ENCODE assay signal across 1 cellular context in genomic region chr2:53826587-53827397, GRCh38.
TF ChIP-seq lines count a peak whose summit lies in the region.

No MANE protein-coding gene starts in this region.

TF ChIP-seq in HepG2, 621 proteins besides CTCF, POLR2A, EP300 and RAD21 (continued from another document and continues in another):
- TF ChIP-seq, protein P1, sequence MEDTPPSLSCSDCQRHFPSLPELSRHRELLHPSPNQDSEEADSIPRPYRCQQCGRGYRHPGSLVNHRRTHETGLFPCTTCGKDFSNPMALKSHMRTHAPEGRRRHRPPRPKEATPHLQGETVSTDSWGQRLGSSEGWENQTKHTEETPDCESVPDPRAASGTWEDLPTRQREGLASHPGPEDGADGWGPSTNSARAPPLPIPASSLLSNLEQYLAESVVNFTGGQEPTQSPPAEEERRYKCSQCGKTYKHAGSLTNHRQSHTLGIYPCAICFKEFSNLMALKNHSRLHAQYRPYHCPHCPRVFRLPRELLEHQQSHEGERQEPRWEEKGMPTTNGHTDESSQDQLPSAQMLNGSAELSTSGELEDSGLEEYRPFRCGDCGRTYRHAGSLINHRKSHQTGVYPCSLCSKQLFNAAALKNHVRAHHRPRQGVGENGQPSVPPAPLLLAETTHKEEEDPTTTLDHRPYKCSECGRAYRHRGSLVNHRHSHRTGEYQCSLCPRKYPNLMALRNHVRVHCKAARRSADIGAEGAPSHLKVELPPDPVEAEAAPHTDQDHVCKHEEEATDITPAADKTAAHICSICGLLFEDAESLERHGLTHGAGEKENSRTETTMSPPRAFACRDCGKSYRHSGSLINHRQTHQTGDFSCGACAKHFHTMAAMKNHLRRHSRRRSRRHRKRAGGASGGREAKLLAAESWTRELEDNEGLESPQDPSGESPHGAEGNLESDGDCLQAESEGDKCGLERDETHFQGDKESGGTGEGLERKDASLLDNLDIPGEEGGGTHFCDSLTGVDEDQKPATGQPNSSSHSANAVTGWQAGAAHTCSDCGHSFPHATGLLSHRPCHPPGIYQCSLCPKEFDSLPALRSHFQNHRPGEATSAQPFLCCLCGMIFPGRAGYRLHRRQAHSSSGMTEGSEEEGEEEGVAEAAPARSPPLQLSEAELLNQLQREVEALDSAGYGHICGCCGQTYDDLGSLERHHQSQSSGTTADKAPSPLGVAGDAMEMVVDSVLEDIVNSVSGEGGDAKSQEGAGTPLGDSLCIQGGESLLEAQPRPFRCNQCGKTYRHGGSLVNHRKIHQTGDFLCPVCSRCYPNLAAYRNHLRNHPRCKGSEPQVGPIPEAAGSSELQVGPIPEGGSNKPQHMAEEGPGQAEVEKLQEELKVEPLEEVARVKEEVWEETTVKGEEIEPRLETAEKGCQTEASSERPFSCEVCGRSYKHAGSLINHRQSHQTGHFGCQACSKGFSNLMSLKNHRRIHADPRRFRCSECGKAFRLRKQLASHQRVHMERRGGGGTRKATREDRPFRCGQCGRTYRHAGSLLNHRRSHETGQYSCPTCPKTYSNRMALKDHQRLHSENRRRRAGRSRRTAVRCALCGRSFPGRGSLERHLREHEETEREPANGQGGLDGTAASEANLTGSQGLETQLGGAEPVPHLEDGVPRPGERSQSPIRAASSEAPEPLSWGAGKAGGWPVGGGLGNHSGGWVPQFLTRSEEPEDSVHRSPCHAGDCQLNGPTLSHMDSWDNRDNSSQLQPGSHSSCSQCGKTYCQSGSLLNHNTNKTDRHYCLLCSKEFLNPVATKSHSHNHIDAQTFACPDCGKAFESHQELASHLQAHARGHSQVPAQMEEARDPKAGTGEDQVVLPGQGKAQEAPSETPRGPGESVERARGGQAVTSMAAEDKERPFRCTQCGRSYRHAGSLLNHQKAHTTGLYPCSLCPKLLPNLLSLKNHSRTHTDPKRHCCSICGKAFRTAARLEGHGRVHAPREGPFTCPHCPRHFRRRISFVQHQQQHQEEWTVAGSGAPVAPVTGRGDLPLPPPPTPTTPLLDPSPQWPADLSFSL (CRISPR knock-in tag; IDR thresholded peaks at IDR 0.05): 0 out of 2 replicates have a peak, but pooled peaks have one; percentile 47
- TF ChIP-seq, protein P2, sequence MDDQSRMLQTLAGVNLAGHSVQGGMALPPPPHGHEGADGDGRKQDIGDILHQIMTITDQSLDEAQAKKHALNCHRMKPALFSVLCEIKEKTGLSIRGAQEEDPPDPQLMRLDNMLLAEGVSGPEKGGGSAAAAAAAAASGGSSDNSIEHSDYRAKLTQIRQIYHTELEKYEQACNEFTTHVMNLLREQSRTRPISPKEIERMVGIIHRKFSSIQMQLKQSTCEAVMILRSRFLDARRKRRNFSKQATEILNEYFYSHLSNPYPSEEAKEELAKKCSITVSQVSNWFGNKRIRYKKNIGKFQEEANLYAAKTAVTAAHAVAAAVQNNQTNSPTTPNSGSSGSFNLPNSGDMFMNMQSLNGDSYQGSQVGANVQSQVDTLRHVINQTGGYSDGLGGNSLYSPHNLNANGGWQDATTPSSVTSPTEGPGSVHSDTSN (CRISPR knock-in tag; IDR thresholded peaks at IDR 0.05; ENCODE audit: borderline replicate concordance): no peak
- no peak for TF ChIP-seq HDAC6 (IDR thresholded peaks at IDR 0.05; ENCODE audit: low read depth, low read length)
- TF ChIP-seq, protein P3, sequence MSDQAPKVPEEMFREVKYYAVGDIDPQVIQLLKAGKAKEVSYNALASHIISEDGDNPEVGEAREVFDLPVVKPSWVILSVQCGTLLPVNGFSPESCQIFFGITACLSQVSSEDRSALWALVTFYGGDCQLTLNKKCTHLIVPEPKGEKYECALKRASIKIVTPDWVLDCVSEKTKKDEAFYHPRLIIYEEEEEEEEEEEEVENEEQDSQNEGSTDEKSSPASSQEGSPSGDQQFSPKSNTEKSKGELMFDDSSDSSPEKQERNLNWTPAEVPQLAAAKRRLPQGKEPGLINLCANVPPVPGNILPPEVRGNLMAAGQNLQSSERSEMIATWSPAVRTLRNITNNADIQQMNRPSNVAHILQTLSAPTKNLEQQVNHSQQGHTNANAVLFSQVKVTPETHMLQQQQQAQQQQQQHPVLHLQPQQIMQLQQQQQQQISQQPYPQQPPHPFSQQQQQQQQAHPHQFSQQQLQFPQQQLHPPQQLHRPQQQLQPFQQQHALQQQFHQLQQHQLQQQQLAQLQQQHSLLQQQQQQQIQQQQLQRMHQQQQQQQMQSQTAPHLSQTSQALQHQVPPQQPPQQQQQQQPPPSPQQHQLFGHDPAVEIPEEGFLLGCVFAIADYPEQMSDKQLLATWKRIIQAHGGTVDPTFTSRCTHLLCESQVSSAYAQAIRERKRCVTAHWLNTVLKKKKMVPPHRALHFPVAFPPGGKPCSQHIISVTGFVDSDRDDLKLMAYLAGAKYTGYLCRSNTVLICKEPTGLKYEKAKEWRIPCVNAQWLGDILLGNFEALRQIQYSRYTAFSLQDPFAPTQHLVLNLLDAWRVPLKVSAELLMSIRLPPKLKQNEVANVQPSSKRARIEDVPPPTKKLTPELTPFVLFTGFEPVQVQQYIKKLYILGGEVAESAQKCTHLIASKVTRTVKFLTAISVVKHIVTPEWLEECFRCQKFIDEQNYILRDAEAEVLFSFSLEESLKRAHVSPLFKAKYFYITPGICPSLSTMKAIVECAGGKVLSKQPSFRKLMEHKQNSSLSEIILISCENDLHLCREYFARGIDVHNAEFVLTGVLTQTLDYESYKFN (CRISPR knock-in tag; conservative IDR thresholded peaks at IDR 0.05): peak; percentile 99
- TF ChIP-seq ZMYM2 (CRISPR knock-in tag; IDR thresholded peaks at IDR 0.05): peak; percentile 93; the same call in 1 of the 2 replicates
- no peak for TF ChIP-seq HNRNPK (IDR thresholded peaks at IDR 0.05; ENCODE audit: low read depth, low read length, poor library complexity, severe bottlenecking)
- TF ChIP-seq ZNF329 (CRISPR knock-in tag; IDR thresholded peaks at IDR 0.05; ENCODE audit: low read depth): no peak
- no peak for TF ChIP-seq ZNF572 (CRISPR knock-in tag; IDR thresholded peaks at IDR 0.05)
- TF ChIP-seq ZNF264 (CRISPR knock-in tag; IDR thresholded peaks at IDR 0.05): peak; percentile 91
- TF ChIP-seq MXD3 (CRISPR knock-in tag; IDR thresholded peaks at IDR 0.05): no peak
- TF ChIP-seq, protein P4, sequence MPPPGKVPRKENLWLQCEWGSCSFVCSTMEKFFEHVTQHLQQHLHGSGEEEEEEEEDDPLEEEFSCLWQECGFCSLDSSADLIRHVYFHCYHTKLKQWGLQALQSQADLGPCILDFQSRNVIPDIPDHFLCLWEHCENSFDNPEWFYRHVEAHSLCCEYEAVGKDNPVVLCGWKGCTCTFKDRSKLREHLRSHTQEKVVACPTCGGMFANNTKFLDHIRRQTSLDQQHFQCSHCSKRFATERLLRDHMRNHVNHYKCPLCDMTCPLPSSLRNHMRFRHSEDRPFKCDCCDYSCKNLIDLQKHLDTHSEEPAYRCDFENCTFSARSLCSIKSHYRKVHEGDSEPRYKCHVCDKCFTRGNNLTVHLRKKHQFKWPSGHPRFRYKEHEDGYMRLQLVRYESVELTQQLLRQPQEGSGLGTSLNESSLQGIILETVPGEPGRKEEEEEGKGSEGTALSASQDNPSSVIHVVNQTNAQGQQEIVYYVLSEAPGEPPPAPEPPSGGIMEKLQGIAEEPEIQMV (CRISPR knock-in tag; IDR thresholded peaks at IDR 0.05; ENCODE audit: low read depth): 0 out of 2 replicates have a peak, but pooled peaks have one; percentile 39
- TF ChIP-seq, protein P5, sequence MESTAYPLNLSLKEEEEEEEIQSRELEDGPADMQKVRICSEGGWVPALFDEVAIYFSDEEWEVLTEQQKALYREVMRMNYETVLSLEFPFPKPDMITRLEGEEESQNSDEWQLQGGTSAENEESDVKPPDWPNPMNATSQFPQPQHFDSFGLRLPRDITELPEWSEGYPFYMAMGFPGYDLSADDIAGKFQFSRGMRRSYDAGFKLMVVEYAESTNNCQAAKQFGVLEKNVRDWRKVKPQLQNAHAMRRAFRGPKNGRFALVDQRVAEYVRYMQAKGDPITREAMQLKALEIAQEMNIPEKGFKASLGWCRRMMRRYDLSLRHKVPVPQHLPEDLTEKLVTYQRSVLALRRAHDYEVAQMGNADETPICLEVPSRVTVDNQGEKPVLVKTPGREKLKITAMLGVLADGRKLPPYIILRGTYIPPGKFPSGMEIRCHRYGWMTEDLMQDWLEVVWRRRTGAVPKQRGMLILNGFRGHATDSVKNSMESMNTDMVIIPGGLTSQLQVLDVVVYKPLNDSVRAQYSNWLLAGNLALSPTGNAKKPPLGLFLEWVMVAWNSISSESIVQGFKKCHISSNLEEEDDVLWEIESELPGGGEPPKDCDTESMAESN (CRISPR knock-in tag; conservative IDR thresholded peaks at IDR 0.05): no peak
- TF ChIP-seq KMT2A (CRISPR knock-in tag; IDR thresholded peaks at IDR 0.05): peak; percentile 79; the same call in 1 of the 2 replicates
- TF ChIP-seq SMC3 (IDR thresholded peaks at IDR 0.05; ENCODE audit: low read length): peak; percentile 48; the same call in 1 of the 2 replicates
- no peak for TF ChIP-seq CEBPZ (IDR thresholded peaks at IDR 0.05; ENCODE audit: low read length)
- TF ChIP-seq, protein P6, sequence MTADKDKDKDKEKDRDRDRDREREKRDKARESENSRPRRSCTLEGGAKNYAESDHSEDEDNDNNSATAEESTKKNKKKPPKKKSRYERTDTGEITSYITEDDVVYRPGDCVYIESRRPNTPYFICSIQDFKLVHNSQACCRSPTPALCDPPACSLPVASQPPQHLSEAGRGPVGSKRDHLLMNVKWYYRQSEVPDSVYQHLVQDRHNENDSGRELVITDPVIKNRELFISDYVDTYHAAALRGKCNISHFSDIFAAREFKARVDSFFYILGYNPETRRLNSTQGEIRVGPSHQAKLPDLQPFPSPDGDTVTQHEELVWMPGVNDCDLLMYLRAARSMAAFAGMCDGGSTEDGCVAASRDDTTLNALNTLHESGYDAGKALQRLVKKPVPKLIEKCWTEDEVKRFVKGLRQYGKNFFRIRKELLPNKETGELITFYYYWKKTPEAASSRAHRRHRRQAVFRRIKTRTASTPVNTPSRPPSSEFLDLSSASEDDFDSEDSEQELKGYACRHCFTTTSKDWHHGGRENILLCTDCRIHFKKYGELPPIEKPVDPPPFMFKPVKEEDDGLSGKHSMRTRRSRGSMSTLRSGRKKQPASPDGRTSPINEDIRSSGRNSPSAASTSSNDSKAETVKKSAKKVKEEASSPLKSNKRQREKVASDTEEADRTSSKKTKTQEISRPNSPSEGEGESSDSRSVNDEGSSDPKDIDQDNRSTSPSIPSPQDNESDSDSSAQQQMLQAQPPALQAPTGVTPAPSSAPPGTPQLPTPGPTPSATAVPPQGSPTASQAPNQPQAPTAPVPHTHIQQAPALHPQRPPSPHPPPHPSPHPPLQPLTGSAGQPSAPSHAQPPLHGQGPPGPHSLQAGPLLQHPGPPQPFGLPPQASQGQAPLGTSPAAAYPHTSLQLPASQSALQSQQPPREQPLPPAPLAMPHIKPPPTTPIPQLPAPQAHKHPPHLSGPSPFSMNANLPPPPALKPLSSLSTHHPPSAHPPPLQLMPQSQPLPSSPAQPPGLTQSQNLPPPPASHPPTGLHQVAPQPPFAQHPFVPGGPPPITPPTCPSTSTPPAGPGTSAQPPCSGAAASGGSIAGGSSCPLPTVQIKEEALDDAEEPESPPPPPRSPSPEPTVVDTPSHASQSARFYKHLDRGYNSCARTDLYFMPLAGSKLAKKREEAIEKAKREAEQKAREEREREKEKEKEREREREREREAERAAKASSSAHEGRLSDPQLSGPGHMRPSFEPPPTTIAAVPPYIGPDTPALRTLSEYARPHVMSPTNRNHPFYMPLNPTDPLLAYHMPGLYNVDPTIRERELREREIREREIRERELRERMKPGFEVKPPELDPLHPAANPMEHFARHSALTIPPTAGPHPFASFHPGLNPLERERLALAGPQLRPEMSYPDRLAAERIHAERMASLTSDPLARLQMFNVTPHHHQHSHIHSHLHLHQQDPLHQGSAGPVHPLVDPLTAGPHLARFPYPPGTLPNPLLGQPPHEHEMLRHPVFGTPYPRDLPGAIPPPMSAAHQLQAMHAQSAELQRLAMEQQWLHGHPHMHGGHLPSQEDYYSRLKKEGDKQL (CRISPR knock-in tag; IDR thresholded peaks at IDR 0.05; ENCODE audit: low read depth): peak; percentile 90
- 0 out of 2 replicates have a peak, but pooled peaks have one; percentile 30 for TF ChIP-seq RORA (CRISPR knock-in tag; IDR thresholded peaks at IDR 0.05)
- TF ChIP-seq ZSCAN29 (CRISPR knock-in tag; conservative IDR thresholded peaks at IDR 0.05): peak; percentile 96
- TF ChIP-seq ZNF652 (CRISPR knock-in tag; IDR thresholded peaks at IDR 0.05; ENCODE audit: borderline replicate concordance, low read depth): peak; percentile 76; the same call in 1 of the 2 replicates
- peak; percentile 55; the same call in 1 of the 2 replicates for TF ChIP-seq ZBTB21 (CRISPR knock-in tag; IDR thresholded peaks at IDR 0.05)
- TF ChIP-seq SNRNP70 (IDR thresholded peaks at IDR 0.05; ENCODE audit: low read depth, low read length): no peak
- no peak for TF ChIP-seq ZNF18 (CRISPR knock-in tag; IDR thresholded peaks at IDR 0.05; ENCODE audit: insufficient replicate concordance)
- TF ChIP-seq ZNF788 (CRISPR knock-in tag; IDR thresholded peaks at IDR 0.05; ENCODE audit: borderline replicate concordance): peak; percentile 17; the same call in 1 of the 2 replicates
